7 cellular contexts compared by ENCODE assay signal in genomic region chr5:91382530-91383026, GRCh38. TPM values are rescaled to one million over a fixed set of nuclear protein-coding genes. Genes with fewer than 3 reads are reported as not detected.
DNase-seq lines count a peak whose midpoint lies in the region; ATAC-seq and TF ChIP-seq lines count a peak whose summit lies in the region.

No MANE protein-coding gene starts in this region.

- TF ChIP-seq CTCF in WTC11 (IDR thresholded peaks at IDR 0.05) (no peak), epithelial cell of esophagus (IDR thresholded peaks at IDR 0.05; ENCODE audit: insufficient read depth, low read depth, low read length, missing control alignments) (no peak)

- peak; percentile 41 for DNase-seq in NCI-H1694 (lab: John Stamatoyannopoulos, UW)
- DNase-seq in WTC11 (ENCODE audit: low spot score), result no peak
- DNase-seq in epithelial cell of esophagus (ENCODE audit: low read depth), result peak; percentile 50
- DNase-seq in myocyte (ENCODE audit: low read depth), result peak; percentile 68
- no peak for DNase-seq in AG08396 (ENCODE audit: low spot score)

- H3K27ac ChIP-seq in urinary bladder (ENCODE audit: low read depth), result peak overlapping the region; percentile 89

- H3K27ac Mint-ChIP-seq in WTC11, result peak overlapping the region; percentile 100

- under 1% methylated on average over 14 of the region's 14 CpGs for WGBS in urinary bladder

- peak overlapping the region; percentile 87 for H3K4me3 Mint-ChIP-seq in WTC11

- H3K4me1 Mint-ChIP-seq in WTC11, result peaks cover 18% of the 10 kb centered on the region

- no peaks in the 10 kb centered on the region for H3K4me1 ChIP-seq in urinary bladder (ENCODE audit: insufficient read depth)

- H3K36me3 ChIP-seq in urinary bladder (ENCODE audit: insufficient read depth), result no peaks in the 10 kb centered on the region

- no peaks in the 10 kb centered on the region for H3K27me3 Mint-ChIP-seq in WTC11 (ENCODE audit: low read depth)

- peak overlapping the region; percentile 95 for H3K4me3 ChIP-seq in GM08714 (ENCODE audit: low read length)
- H3K4me3 ChIP-seq in epithelial cell of esophagus (ENCODE audit: low read length), result peak overlapping the region; percentile 84
- H3K4me3 ChIP-seq in urinary bladder (ENCODE audit: low read depth, low read length), result peak overlapping the region; percentile 77

- POLR2A ChIA-PET in WTC11 (lab: Charles Lee), result interaction anchor here (0.6 to 3.6 kb wide), 23 partner anchors 8 to 972 kb away, joined by 3 to 35 read pairs (median 4); partner anchors contain the start of gene CETN3

- no peaks in the 10 kb centered on the region for H3K36me3 Mint-ChIP-seq in WTC11

- no peaks in the 10 kb centered on the region for H3K9me3 Mint-ChIP-seq in WTC11

- CTCF ChIA-PET in WTC11 (lab: Charles Lee), result interaction anchor here (0.7 to 6.1 kb wide), 8 partner anchors 16 to 450 kb away, joined by 3 to 109 read pairs (median 12); no protein-coding TSS in a partner anchor

- ATAC-seq in WTC11, result no peak

TF ChIP-seq in WTC11, 78 proteins besides CTCF, POLR2A, EP300 and RAD21:
- no peak for TF ChIP-seq CREB1 (CRISPR knock-in tag; IDR thresholded peaks at IDR 0.05)
- no peak for TF ChIP-seq ATF6 (CRISPR knock-in tag; IDR thresholded peaks at IDR 0.05)

RNA-seq across cellular contexts. Expression of gene ARRDC3, which starts 0.5 kb away (rescaled TPM):
- total RNA-seq in WTC11 (2021) (10.3 to 25.1 TPM (median 21.8 TPM) in 3 replicates), myocyte (46.9 and 53.0 TPM in 2 replicates), urinary bladder (261 TPM)
- polyA plus RNA-seq in myocyte (2012), result 7.8 TPM
- polyA plus RNA-seq in urinary bladder, result 24.4 TPM

Comparison
In these comparisons a context has a peak if more than half of its experiments do, and no peak if none do; other contexts are left out.
1. DNase-seq: peak in NCI-H1694 (single experiment), epithelial cell of esophagus (single experiment) and myocyte (single experiment); none in WTC11 (single experiment) and AG08396 (single experiment).
2. Peak in every context shown above with its lines, with median percentiles within 50 percentile points of each other: H3K4me3 ChIP-seq.